ENCODE assay signal across 19 cellular contexts in genomic region chr2:122003196-122003595, GRCh38.
"Had no signal": no experiment of that assay in that cellular context is flagged by ENCODE, and none has a peak within 500 bp of the region (broad histone marks: within the 10 kb centered on the region; RNA-seq: fewer than 3 reads in every experiment).

No MANE protein-coding gene starts in this region.

- DNase-seq: Karpas-422; KG1; MG63; NCI-H1105 treated with DMSO at 0.1 percent for 48 hours; NCI-H1417 treated with DMSO at 0.1 percent for 48 hours; NCI-H146; NCI-H1694 treated with DMSO at 0.1 percent for 48 hours; NCI-H1930; NCI-H2081; NCI-H2107; NCI-H2171; NCI-H446 treated with DMSO at 0.1 percent for 48 hours; NCI-H526; NK-92 treated with Interleukin-12 subunit alpha and Interleukin-12 subunit beta, amount 100 ng/mL, for 24 hours; OCI-M1; PC-9; Peyer's patch; SHP77 treated with DMSO at 0.1 percent for 48 hours; SJCRH30 had no signal

- H3K4me2 ChIP-seq: PC-9 had no signal

- H3K9me3 ChIP-seq: MG63, Peyer's patch, SJCRH30 had no signal

- H3K27me3 ChIP-seq: MG63, Peyer's patch, SJCRH30 had no signal

- H3K4me3 ChIP-seq: MG63, PC-9, Peyer's patch, SJCRH30 had no signal

- H3K36me3 ChIP-seq: MG63, Peyer's patch, SJCRH30 had no signal

- H3K27ac ChIP-seq: PC-9, Peyer's patch, SJCRH30 had no signal

- H2AFZ ChIP-seq: PC-9 had no signal

- H3K4me1 ChIP-seq: Peyer's patch had no signal
